ENCODE assay signal across 8 cellular contexts in the genomic region with DNA sequence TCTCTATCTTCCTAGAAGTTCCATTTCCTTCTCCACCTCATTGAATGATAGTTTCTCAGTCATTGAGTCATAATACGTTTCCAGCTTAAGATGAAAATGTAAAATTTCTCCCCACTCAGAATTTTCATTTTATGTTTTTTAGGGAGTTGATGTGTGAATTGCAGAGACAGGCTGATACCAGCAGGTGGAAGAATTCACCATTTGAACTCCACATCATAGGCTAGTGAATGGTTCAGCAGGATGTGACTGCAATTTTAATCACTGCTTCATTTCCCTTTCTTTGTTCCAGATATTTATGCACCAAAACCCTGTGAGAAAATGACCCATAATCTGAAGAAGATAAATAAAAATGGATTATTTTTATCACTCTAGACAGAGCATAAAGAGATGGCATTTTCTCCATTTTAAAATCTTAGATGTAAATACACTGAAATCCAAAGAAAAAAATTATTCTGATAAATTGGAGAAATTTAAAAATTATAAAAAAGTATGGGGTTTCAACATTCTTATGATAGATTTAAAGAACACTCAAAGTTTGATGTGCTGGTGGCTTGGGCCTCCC. TPM values are rescaled to one million over a fixed set of nuclear protein-coding genes. Genes with fewer than 3 reads are reported as not detected.
DNase-seq lines count a peak whose midpoint lies in the region; ATAC-seq and TF ChIP-seq lines count a peak whose summit lies in the region.

No MANE protein-coding gene starts in this region.

- peaks cover 8% of the 10 kb centered on the region for H3K4me1 ChIP-seq in ACC112 (ENCODE audit: control insufficient read depth, insufficient read depth, low read length, unreplicated experiment)
- H3K4me1 ChIP-seq in thoracic aorta (ENCODE audit: control insufficient read depth in 1 of 2, low read depth in 2 of 2): no peaks in the 10 kb centered on the region

- POLR2A ChIA-PET in MCF 10A (lab: Yijun Ruan, JAX): interaction anchor here (0.7 to 3.1 kb wide), 14 partner anchors 8 to 287 kb away, joined by 3 to 17 read pairs (median 4); partner anchors contain the start of genes PYGL, TMX1 and TRIM9
- POLR2A ChIA-PET in activated CD4-positive, alpha-beta T cell treated with anti-CD3 and anti-CD28 coated beads, Interleukin-2, amount 10 ng/mL, durations not matched to agents 7 days and 5 days (lab: Charles Lee): no interaction called here

- H3K27ac Mint-ChIP-seq in MCF 10A (ENCODE audit: low read depth, unreplicated experiment): peak overlapping the region; percentile 97
- H3K27ac Mint-ChIP-seq in activated CD4-positive, alpha-beta T cell treated with anti-CD3 and anti-CD28 coated beads, Interleukin-2, amount 10 ng/mL, durations not matched to agents 7 days and 5 days: no peak overlapping the region

- no peaks in the 10 kb centered on the region for H3K36me3 ChIP-seq in ACC112 (ENCODE audit: insufficient read depth, low read length)
- H3K36me3 ChIP-seq in thoracic aorta: no peaks in the 10 kb centered on the region

- H3K27ac ChIP-seq in ACC112 (ENCODE audit: low read depth, low read length) (peak overlapping the region; percentile 92), thoracic aorta (peak overlapping the region in 1 of 2 donors; percentile 5)

- no peaks in the 10 kb centered on the region for H3K79me2 ChIP-seq in ACC112 (ENCODE audit: control insufficient read depth, insufficient read depth, low read length, unreplicated experiment)

- H3K4me3 ChIP-seq in ACC112 (ENCODE audit: low read depth, low read length) (no peak overlapping the region), thoracic aorta (no peak overlapping the region)

- H3K4me3 Mint-ChIP-seq in MCF 10A (ENCODE audit: unreplicated experiment): peak overlapping the region; percentile 24
- no peak overlapping the region for H3K4me3 Mint-ChIP-seq in activated CD4-positive, alpha-beta T cell treated with anti-CD3 and anti-CD28 coated beads, Interleukin-2, amount 10 ng/mL, durations not matched to agents 7 days and 5 days

- peak; percentile 67 for ATAC-seq in thoracic aorta (ENCODE audit: insufficient number of reproducible peaks, low FRiP score, low read depth)
- no peak for ATAC-seq in HG03442 (IDR thresholded peaks at IDR 0.05; ENCODE audit: unreplicated experiment)

- no peaks in the 10 kb centered on the region for H3K9me3 Mint-ChIP-seq in MCF 10A (ENCODE audit: unreplicated experiment)
- H3K9me3 Mint-ChIP-seq in activated CD4-positive, alpha-beta T cell treated with anti-CD3 and anti-CD28 coated beads, Interleukin-2, amount 10 ng/mL, durations not matched to agents 7 days and 5 days: no peaks in the 10 kb centered on the region

- no peaks in the 10 kb centered on the region for H3K36me3 Mint-ChIP-seq in MCF 10A (ENCODE audit: insufficient read depth, unreplicated experiment)
- H3K36me3 Mint-ChIP-seq in activated CD4-positive, alpha-beta T cell treated with anti-CD3 and anti-CD28 coated beads, Interleukin-2, amount 10 ng/mL, durations not matched to agents 7 days and 5 days (ENCODE audit: low read depth): no peaks in the 10 kb centered on the region

- no peaks in the 10 kb centered on the region for H3K27me3 Mint-ChIP-seq in MCF 10A (ENCODE audit: insufficient read depth, unreplicated experiment)
- no peaks in the 10 kb centered on the region for H3K27me3 Mint-ChIP-seq in activated CD4-positive, alpha-beta T cell treated with anti-CD3 and anti-CD28 coated beads, Interleukin-2, amount 10 ng/mL, durations not matched to agents 7 days and 5 days

- intact Hi-C loops in MCF 10A (cut with micrococcal nuclease): loop anchor here (1.0 to 10.0 kb wide), 4 partner anchors 9 to 825 kb away; partner anchors contain the start of gene TRIM9

- TF ChIP-seq CTCF in GM12873 (IDR thresholded peaks at IDR 0.05; ENCODE audit: insufficient read depth, low read depth, low read length, missing control alignments) (peak; percentile 57), MCF 10A (IDR thresholded peaks at IDR 0.05; ENCODE audit: unreplicated experiment) (peak; percentile 66), thoracic aorta (IDR thresholded peaks at IDR 0.05) (peak; percentile 68)

- peak overlapping the region; percentile 68 for H2AFZ ChIP-seq in ACC112 (ENCODE audit: low read length, unreplicated experiment)

- DNase-seq in NCI-H2171 treated with DMSO at 0.1 percent for 48 hours (lab: John Stamatoyannopoulos, UW) (peak; percentile 61), MCF 10A (ENCODE audit: unreplicated experiment) (peak; percentile 67), kidney tubule cell (ENCODE audit: low spot score) (peak; percentile 78), thoracic aorta (ENCODE audit: low spot score) (no peak)
- no peak for DNase-seq in activated CD4-positive, alpha-beta T cell treated with anti-CD3 and anti-CD28 coated beads, Interleukin-2, amount 10 ng/mL, durations not matched to agents 7 days and 5 days

- BruUV-seq in MCF 10A (replicated peaks; lab: Mats Ljungman, UMichigan): TSS peak; percentile 77

- H3K4me1 Mint-ChIP-seq in MCF 10A (ENCODE audit: insufficient read depth, unreplicated experiment): peaks cover 24% of the 10 kb centered on the region
- H3K4me1 Mint-ChIP-seq in activated CD4-positive, alpha-beta T cell treated with anti-CD3 and anti-CD28 coated beads, Interleukin-2, amount 10 ng/mL, durations not matched to agents 7 days and 5 days: no peaks in the 10 kb centered on the region

- H3K9me3 ChIP-seq in thoracic aorta: no peaks in the 10 kb centered on the region

- H3K27me3 ChIP-seq in ACC112 (ENCODE audit: insufficient read depth, low read length) (no peaks in the 10 kb centered on the region), thoracic aorta (replicated peaks; ENCODE audit: insufficient read depth) (no peaks in the 10 kb centered on the region)

- CTCF ChIA-PET in MCF 10A (lab: Yijun Ruan, JAX): interaction anchor here (0.6 to 2.8 kb wide), 24 partner anchors 8 to 826 kb away, joined by 3 to 38 read pairs (median 3); no protein-coding TSS in a partner anchor
- CTCF ChIA-PET in activated CD4-positive, alpha-beta T cell treated with anti-CD3 and anti-CD28 coated beads, Interleukin-2, amount 10 ng/mL, durations not matched to agents 7 days and 5 days (lab: Charles Lee): no interaction called here

RNA-seq across cellular contexts. Expression of gene PYGL, which starts 10.6 kb away (rescaled TPM):
- total RNA-seq in MCF 10A (2022) (75.4 and 87.3 TPM in 2 replicates), thoracic aorta (10 to 100 TPM; 39.9 to 51.2 TPM)
- not detected for total RNA-seq in activated CD4-positive, alpha-beta T cell treated with anti-CD3 and anti-CD28 coated beads, Interleukin-2, amount 10 ng/mL, durations not matched to agents 7 days and 5 days

Comparison
In these comparisons a context has a peak if more than half of its experiments do, and no peak if none do; other contexts are left out.
1. DNase-seq: peak in NCI-H2171 treated with DMSO at 0.1 percent for 48 hours (single experiment), MCF 10A (single experiment) and kidney tubule cell (single experiment); none in thoracic aorta (single experiment) and activated CD4-positive, alpha-beta T cell treated with anti-CD3 and anti-CD28 coated beads, Interleukin-2, amount 10 ng/mL, durations not matched to agents 7 days and 5 days (single experiment).
2. RNA of gene PYGL, which starts 10.6 kb away (total RNA-seq): 75.4 to 87.3 TPM in MCF 10A and 39.9 to 51.2 TPM in thoracic aorta; not detected in activated CD4-positive, alpha-beta T cell treated with anti-CD3 and anti-CD28 coated beads, Interleukin-2, amount 10 ng/mL, durations not matched to agents 7 days and 5 days; every median in the first group is over 10 times any median in the second.
3. Peak in every context shown above with its lines, with median percentiles within 50 percentile points of each other: CTCF ChIP-seq.